In the genomic region with DNA sequence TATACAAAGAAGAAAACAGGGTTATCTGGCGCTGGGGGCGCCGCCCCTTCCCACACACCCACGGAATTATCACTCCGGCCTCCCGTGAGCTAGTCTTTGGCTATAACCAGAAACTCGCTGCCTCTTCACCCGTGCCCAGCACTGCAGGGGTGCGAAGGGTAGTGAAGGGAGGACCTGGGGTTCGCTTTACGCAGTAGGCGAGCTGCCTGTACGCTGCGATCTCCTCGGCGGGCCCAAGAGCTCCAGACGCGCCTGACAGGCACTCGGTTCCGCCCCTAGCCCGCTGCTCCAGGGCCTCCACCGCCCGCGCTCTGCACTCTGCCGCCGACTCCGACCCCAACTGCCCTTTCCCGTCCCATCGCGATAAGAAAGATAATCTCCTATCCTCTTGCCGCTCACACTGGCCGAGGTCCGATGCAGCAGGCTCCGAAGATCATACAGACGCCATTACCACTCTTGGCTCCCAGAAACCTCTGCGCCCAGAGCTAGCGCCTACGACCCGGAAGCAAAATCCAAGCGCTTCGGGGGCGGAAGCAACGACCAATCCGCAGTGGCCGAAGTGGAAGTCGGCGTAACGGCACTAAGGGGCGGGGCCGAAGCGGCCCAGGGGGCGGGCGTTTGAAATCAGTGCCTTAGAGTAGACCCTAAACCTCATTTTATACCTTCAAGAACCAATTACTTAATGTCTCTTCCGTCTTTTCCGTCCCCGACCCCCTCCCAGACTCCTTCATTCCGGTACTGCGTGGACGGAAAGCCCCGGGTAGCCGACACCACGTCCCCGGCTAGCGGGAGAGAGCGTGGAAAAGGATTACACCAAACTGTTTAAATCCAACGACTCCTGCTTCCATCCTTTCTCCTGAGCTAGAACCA, we compare ENCODE assay signal across 8 cellular contexts. TPM values are rescaled to one million over a fixed set of nuclear protein-coding genes. Genes with fewer than 3 reads are reported as not detected.
DNase-seq lines count a peak whose midpoint lies in the region; ATAC-seq and TF ChIP-seq lines count a peak whose summit lies in the region.

A gene (minus strand): TSS at position 458 of the 870 bp plus-strand sequence. CDS start 1,371 bp downstream, outside the sequence.
A gene (plus strand): TSS at position 611 of the 870 bp plus-strand sequence. CDS start 23,664 bp downstream, outside the sequence.

- ATAC-seq in HG02623 (IDR thresholded peaks at IDR 0.05; ENCODE audit: unreplicated experiment) (peak; percentile 100), SK-N-SH treated with all-trans-retinoic acid at 6 μM for 48 hours (peak; percentile 100), omental fat pad (ENCODE audit: low FRiP score) (peak; percentile 99)

- no peaks in the 10 kb centered on the region for H3K27me3 Mint-ChIP-seq in activated naive CD8-positive, alpha-beta T cell
- H3K27me3 Mint-ChIP-seq in glutamatergic neuron (ENCODE audit: unreplicated experiment): peaks cover 1% of the 10 kb centered on the region

- peak within 1 kb of the TSS; percentile 85 to 90 for H3K27ac ChIP-seq in testis

- peak within 1 kb of the TSS; percentile 85 to 95 for H3K4me3 ChIP-seq in testis

- H3K27me3 ChIP-seq in testis: no peaks in the 10 kb centered on the region

- H3K4me1 Mint-ChIP-seq in activated naive CD8-positive, alpha-beta T cell (ENCODE audit: low read depth): peaks cover 24% of the 10 kb centered on the region
- H3K4me1 Mint-ChIP-seq in glutamatergic neuron (ENCODE audit: low read depth, unreplicated experiment): no peaks in the 10 kb centered on the region

- peak within 1 kb of the TSS; percentile 97 for H3K27ac Mint-ChIP-seq in activated naive CD8-positive, alpha-beta T cell
- peak within 1 kb of the TSS; percentile 93 for H3K27ac Mint-ChIP-seq in glutamatergic neuron (ENCODE audit: unreplicated experiment)

- no peak for TF ChIP-seq CTCF in GM10266 (IDR thresholded peaks at IDR 0.05; ENCODE audit: control insufficient read depth, insufficient read depth, low read depth, missing control alignments)
- no peak for TF ChIP-seq CTCF in glutamatergic neuron (IDR thresholded peaks at IDR 0.05; ENCODE audit: partially characterized antibody, unreplicated experiment)
- TF ChIP-seq CTCF in omental fat pad (IDR thresholded peaks at IDR 0.05): no peak
- no peak for TF ChIP-seq CTCF in testis (IDR thresholded peaks at IDR 0.05)

- no peaks in the 10 kb centered on the region for H3K36me3 ChIP-seq in testis (ENCODE audit: low read depth, missing control alignments)

- DNase-seq in GM10266 (ENCODE audit: extremely low spot score): peak; percentile 90
- peak; percentile 95 for DNase-seq in NCI-H1092 treated with DMSO at 0.1 percent for 48 hours (lab: John Stamatoyannopoulos, UW)
- DNase-seq in glutamatergic neuron: peak; percentile 96
- DNase-seq in omental fat pad (ENCODE audit: low spot score): peak; percentile 73
- DNase-seq in testis: peak; percentile 97

- peaks cover 7% of the 10 kb centered on the region for H3K4me1 ChIP-seq in testis

- H3K9me3 ChIP-seq in testis: no peaks in the 10 kb centered on the region

- H3K36me3 Mint-ChIP-seq in activated naive CD8-positive, alpha-beta T cell: peaks cover 15% of the 10 kb centered on the region
- H3K36me3 Mint-ChIP-seq in glutamatergic neuron (ENCODE audit: unreplicated experiment): no peaks in the 10 kb centered on the region

- no peaks in the 10 kb centered on the region for H3K9me3 Mint-ChIP-seq in activated naive CD8-positive, alpha-beta T cell (ENCODE audit: low read depth)
- H3K9me3 Mint-ChIP-seq in glutamatergic neuron (ENCODE audit: unreplicated experiment): no peaks in the 10 kb centered on the region

- H3K4me3 Mint-ChIP-seq in activated naive CD8-positive, alpha-beta T cell: peak within 1 kb of the TSS; percentile 100
- peak within 1 kb of the TSS; percentile 94 for H3K4me3 Mint-ChIP-seq in glutamatergic neuron (ENCODE audit: unreplicated experiment)

- no peak for TF ChIP-seq POLR2A in testis (IDR thresholded peaks at IDR 0.05)

- intact Hi-C loops in testis (cut with DNase I; ENCODE audit: low total_unique reads): loop anchor here (5.0 kb wide), 1 partner anchor 351 kb away; no protein-coding TSS in a partner anchor

- 0% methylated on average over 52 to 56 of the region's 66 CpGs for WGBS in testis, 2 donors

TF ChIP-seq in SK-N-SH treated with all-trans-retinoic acid at 6 μM for 48 hours, 23 proteins besides CTCF, POLR2A, EP300 and RAD21:
- TF ChIP-seq ZNF70 (CRISPR knock-in tag; IDR thresholded peaks at IDR 0.05) (no peak), ESRRG (CRISPR knock-in tag; IDR thresholded peaks at IDR 0.05) (no peak), ZC3H10 (CRISPR knock-in tag; IDR thresholded peaks at IDR 0.05) (no peak), ZNF565 (CRISPR knock-in tag; conservative IDR thresholded peaks at IDR 0.05; ENCODE audit: low read depth) (no peak), GLIS3 (CRISPR knock-in tag; IDR thresholded peaks at IDR 0.05) (no peak), TCF4 (CRISPR knock-in tag; IDR thresholded peaks at IDR 0.05; ENCODE audit: borderline replicate concordance) (no peak), BACH2 (CRISPR knock-in tag; IDR thresholded peaks at IDR 0.05; ENCODE audit: borderline replicate concordance) (no peak), TOX (CRISPR knock-in tag; IDR thresholded peaks at IDR 0.05; ENCODE audit: borderline replicate concordance) (no peak), ARNTL (CRISPR knock-in tag; IDR thresholded peaks at IDR 0.05; ENCODE audit: borderline replicate concordance, low read depth) (no peak), SNAI2 (CRISPR knock-in tag; IDR thresholded peaks at IDR 0.05) (no peak)
- TF ChIP-seq, protein P1, sequence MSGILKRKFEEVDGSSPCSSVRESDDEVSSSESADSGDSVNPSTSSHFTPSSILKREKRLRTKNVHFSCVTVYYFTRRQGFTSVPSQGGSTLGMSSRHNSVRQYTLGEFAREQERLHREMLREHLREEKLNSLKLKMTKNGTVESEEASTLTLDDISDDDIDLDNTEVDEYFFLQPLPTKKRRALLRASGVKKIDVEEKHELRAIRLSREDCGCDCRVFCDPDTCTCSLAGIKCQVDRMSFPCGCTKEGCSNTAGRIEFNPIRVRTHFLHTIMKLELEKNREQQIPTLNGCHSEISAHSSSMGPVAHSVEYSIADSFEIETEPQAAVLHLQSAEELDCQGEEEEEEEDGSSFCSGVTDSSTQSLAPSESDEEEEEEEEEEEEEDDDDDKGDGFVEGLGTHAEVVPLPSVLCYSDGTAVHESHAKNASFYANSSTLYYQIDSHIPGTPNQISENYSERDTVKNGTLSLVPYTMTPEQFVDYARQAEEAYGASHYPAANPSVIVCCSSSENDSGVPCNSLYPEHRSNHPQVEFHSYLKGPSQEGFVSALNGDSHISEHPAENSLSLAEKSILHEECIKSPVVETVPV (CRISPR knock-in tag; IDR thresholded peaks at IDR 0.05): no peak
- TF ChIP-seq, protein P2, sequence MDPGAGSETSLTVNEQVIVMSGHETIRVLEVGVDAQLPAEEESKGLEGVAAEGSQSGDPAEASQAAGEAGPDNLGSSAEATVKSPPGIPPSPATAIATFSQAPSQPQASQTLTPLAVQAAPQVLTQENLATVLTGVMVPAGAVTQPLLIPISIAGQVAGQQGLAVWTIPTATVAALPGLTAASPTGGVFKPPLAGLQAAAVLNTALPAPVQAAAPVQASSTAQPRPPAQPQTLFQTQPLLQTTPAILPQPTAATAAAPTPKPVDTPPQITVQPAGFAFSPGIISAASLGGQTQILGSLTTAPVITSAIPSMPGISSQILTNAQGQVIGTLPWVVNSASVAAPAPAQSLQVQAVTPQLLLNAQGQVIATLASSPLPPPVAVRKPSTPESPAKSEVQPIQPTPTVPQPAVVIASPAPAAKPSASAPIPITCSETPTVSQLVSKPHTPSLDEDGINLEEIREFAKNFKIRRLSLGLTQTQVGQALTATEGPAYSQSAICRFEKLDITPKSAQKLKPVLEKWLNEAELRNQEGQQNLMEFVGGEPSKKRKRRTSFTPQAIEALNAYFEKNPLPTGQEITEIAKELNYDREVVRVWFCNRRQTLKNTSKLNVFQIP (CRISPR knock-in tag; IDR thresholded peaks at IDR 0.05; ENCODE audit: borderline replicate concordance, low read depth): no peak

RNA-seq across cellular contexts. Expression of the first gene that starts in this region (rescaled TPM):
- total RNA-seq in glutamatergic neuron (ENCODE audit: unreplicated experiment) (65.1 TPM), omental fat pad (10 to 100 TPM; 33.0 to 51.1 (median 42.0) TPM), testis (10 to 100 TPM; 59.2 to 81.8 TPM)
- 101 TPM for polyA plus RNA-seq in testis (ENCODE audit: insufficient read depth, low read depth, low replicate concordance)

RNA-seq across cellular contexts. Expression of the second gene that starts in this region (rescaled TPM):
- total RNA-seq in glutamatergic neuron (ENCODE audit: unreplicated experiment) (1.3 TPM), omental fat pad (under 1 TPM; 0.24 to 0.93 (median 0.69) TPM), testis (10 to 100 TPM; 43.9 to 44.2 TPM)
- polyA plus RNA-seq in testis (ENCODE audit: insufficient read depth, low read depth, low replicate concordance): 96.1 TPM

Comparison
In these comparisons a context has a peak if more than half of its experiments do, and no peak if none do; other contexts are left out.
1. Peak in every context shown above with its lines: DNase-seq, ATAC-seq, H3K4me3 ChIP-seq and H3K27ac ChIP-seq.
2. RNA of the second gene that starts in this region (total RNA-seq): 43.9 to 44.2 TPM in testis; 1.3 TPM in glutamatergic neuron (single experiment) and 0.24 to 0.93 TPM in omental fat pad; every median in the first group is over 10 times any median in the second.